In the genomic region with DNA sequence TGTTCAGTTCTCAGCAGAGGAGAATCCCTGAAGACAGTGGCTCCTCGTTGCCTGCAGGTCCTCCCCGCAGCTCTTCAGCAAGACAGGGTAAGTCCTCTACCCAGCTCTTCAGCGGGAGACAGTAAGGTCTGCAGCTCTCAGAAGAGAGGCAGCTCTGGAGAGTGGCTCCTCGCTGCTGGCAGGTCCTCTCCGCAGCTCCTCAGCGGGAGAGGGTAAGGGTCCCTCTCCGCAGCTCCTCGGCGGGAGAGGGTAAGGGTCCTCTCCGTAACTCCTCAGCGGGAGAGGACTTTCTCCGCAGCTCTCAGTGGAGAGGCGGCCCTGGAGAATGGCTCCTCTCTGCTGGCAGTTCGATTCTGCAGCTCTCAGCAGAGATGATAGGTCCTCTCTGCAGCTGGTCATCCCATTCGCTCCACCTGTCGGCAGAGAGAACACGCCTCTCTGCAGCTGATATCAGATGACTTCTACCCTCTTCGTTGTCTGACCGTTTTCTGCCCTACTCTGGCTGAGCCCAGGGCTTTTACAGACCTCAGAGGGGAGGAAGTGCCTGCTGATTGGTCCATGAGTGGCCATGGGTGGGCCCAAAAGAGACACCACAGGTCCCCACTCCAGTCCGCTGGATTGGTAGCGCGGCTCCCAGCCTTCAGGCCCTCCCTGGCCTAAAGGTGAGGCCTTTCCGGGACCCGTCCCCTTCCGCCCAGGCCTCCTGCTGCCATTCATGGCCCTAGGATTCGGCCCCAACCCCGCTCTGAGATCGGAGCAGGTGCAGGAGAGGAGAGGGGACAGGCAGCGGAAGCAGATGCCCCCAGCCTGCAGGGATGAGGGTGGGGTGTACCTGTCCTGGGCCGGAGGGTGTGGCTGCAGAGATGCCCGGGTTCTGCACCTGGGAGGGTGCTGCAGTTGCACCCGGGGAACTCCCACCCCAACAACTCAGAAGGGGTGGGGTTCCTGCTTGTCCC, we compare ENCODE assay signal across 16 cellular contexts. TPM values are rescaled to one million over a fixed set of nuclear protein-coding genes. Genes with fewer than 3 reads are reported as not detected.
DNase-seq lines count a peak whose midpoint lies in the region; ATAC-seq and TF ChIP-seq lines count a peak whose summit lies in the region.
"Had no signal": no experiment of that assay in that cellular context is flagged by ENCODE, and none has a peak within 500 bp of the region (broad histone marks: within the 10 kb centered on the region; RNA-seq: fewer than 3 reads in every experiment).

No MANE protein-coding gene starts in this region.

- H3K18ac ChIP-seq in mesenchymal stem cell (ENCODE audit: low read depth in 1 of 2, low read length in 2 of 2), result no peak overlapping the region

- no peak overlapping the region for H3K23ac ChIP-seq in mesenchymal stem cell (ENCODE audit: low read length in 2 of 2)

- H3K27me3 Mint-ChIP-seq in WTC11 (ENCODE audit: low read depth), result peaks cover 19% of the 10 kb centered on the region
- H3K27me3 Mint-ChIP-seq: memory B cell had no signal

- no peaks in the 10 kb centered on the region for H3K9me3 Mint-ChIP-seq in WTC11
- H3K9me3 Mint-ChIP-seq: memory B cell had no signal

- no peak overlapping the region for H2BK12ac ChIP-seq in mesenchymal stem cell (ENCODE audit: low read length in 2 of 2)

- WGBS in mesenchymal stem cell, result 39% methylated on average over 30 of the region's 32 CpGs

- CTCF ChIA-PET in WTC11 (lab: Charles Lee), result interaction anchor here (0.6 to 2.2 kb wide), 9 partner anchors 11 to 1019 kb away, joined by 3 to 11 read pairs (median 3); a partner anchor contains a TSS

- H4K91ac ChIP-seq in mesenchymal stem cell (ENCODE audit: low read length), result no peak overlapping the region

- peak overlapping the region; percentile 47 for H3K4me2 ChIP-seq in mesenchymal stem cell (ENCODE audit: low read length, poor library complexity, severe bottlenecking)

- peak overlapping the region; percentile 24 for H4K8ac ChIP-seq in mesenchymal stem cell (ENCODE audit: low read length)

- peak overlapping the region; percentile 43; the same call in 1 of the 2 replicates for H3K27ac Mint-ChIP-seq in WTC11
- H3K27ac Mint-ChIP-seq: memory B cell had no signal

- no peak overlapping the region for H3K27ac ChIP-seq in mesenchymal stem cell (ENCODE audit: low read length, poor library complexity, severe bottlenecking)
- H3K27ac ChIP-seq: C4-2B, stomach had no signal

- H2BK120ac ChIP-seq in mesenchymal stem cell (ENCODE audit: low read depth, low read length), result no peak overlapping the region

- DNase-seq in DMS53 treated with DMSO at 0.1 percent for 48 hours (lab: John Stamatoyannopoulos, UW; ENCODE audit: unreplicated experiment) (peak; percentile 61), NCI-H1092 treated with DMSO at 0.1 percent for 48 hours (lab: John Stamatoyannopoulos, UW) (peak; percentile 55), WTC11 (ENCODE audit: low spot score) (peak; percentile 80), mesenchymal stem cell (peak; percentile 22), midbrain (lab: John Stamatoyannopoulos, UW) (no peak), NCI-H446 (lab: John Stamatoyannopoulos, UW) (no peak)
- DNase-seq in stimulated activated CD4-positive, alpha-beta T cell treated with anti-CD3 and anti-CD28 coated beads, Interleukin-2, amount 100 ng/mL, for 24 hours, result no peak
- DNase-seq in stimulated activated CD4-positive, alpha-beta T cell treated with anti-CD3 and anti-CD28 coated beads, Interleukin-1b, Interleukin-23, amount 100 ng/mL, for 48 hours, result no peak
- DNase-seq: GF-D8; head of caudate nucleus; NCI-H1930; stimulated activated CD4-positive, alpha-beta T cell treated with anti-CD3 and anti-CD28 coated beads, Interleukin-4, amount 100 ng/mL, for 4 hours; stomach had no signal

- POLR2A ChIA-PET in WTC11 (lab: Charles Lee), result interaction anchor here (0.6 to 1.4 kb wide), 3 partner anchors 12 to 251 kb away, joined by 4 to 8 read pairs (median 5); a partner anchor contains a TSS

- no peak overlapping the region for H2AFZ ChIP-seq in mesenchymal stem cell (ENCODE audit: low read depth, low read length)

- no peaks in the 10 kb centered on the region for H3K36me3 Mint-ChIP-seq in WTC11

- peak; percentile 88 for ATAC-seq in WTC11
- ATAC-seq: Panc1 had no signal

- H3K4ac ChIP-seq in mesenchymal stem cell (ENCODE audit: low read depth in 1 of 2, low read length in 2 of 2), result no peak overlapping the region

- H3K4me1 ChIP-seq in mesenchymal stem cell (ENCODE audit: control insufficient read depth, insufficient read depth, low read depth, low read length), result peaks cover 12% of the 10 kb centered on the region

- H3K4me3 ChIP-seq in mesenchymal stem cell (ENCODE audit: insufficient read depth in 1 of 2, low read depth in 1 of 2, low read length in 2 of 2), result no peak overlapping the region
- H3K4me3 ChIP-seq: stomach had no signal

- H2AK5ac ChIP-seq in mesenchymal stem cell (ENCODE audit: low read length, severe bottlenecking), result no peak overlapping the region

- peaks cover 0 to 21% of the 10 kb centered on the region in 2 experiments for H3K27me3 ChIP-seq in mesenchymal stem cell (ENCODE audit: control insufficient read depth in 1 of 2, insufficient read depth in 1 of 2, low read length in 2 of 2)
- H3K27me3 ChIP-seq: stomach had no signal

- H2BK15ac ChIP-seq in mesenchymal stem cell (ENCODE audit: low read depth, poor library complexity, severe bottlenecking), result no peak overlapping the region

- H3K4me1 Mint-ChIP-seq in WTC11, result peaks cover 20% of the 10 kb centered on the region

- TF ChIP-seq CTCF in WTC11 (IDR thresholded peaks at IDR 0.05), result no peak

- H3K4me3 Mint-ChIP-seq in WTC11, result peak overlapping the region; percentile 72
- H3K4me3 Mint-ChIP-seq: memory B cell had no signal

- no peak overlapping the region for H2BK5ac ChIP-seq in mesenchymal stem cell (ENCODE audit: low read depth, low read length, poor library complexity, severe bottlenecking)

- H3K9ac ChIP-seq in mesenchymal stem cell (ENCODE audit: low read length), result no peak overlapping the region

- H3K36me3 ChIP-seq in mesenchymal stem cell (ENCODE audit: control insufficient read depth in 1 of 2, insufficient read depth in 2 of 2, low read depth in 1 of 2, low read length in 2 of 2), result no peaks in the 10 kb centered on the region
- H3K36me3 ChIP-seq: stomach had no signal

- no peaks in the 10 kb centered on the region for H3K9me3 ChIP-seq in mesenchymal stem cell (ENCODE audit: control insufficient read depth, low read length)
- H3K9me3 ChIP-seq: stomach had no signal

- no peak overlapping the region for H3K14ac ChIP-seq in mesenchymal stem cell (ENCODE audit: low read length in 2 of 2)

- no peaks in the 10 kb centered on the region for H3K79me1 ChIP-seq in mesenchymal stem cell (replicated peaks; ENCODE audit: low read length, poor library complexity, severe bottlenecking)

TF ChIP-seq in WTC11, 78 proteins besides CTCF, POLR2A, EP300 and RAD21 (continues in another document):
- TF ChIP-seq, protein P1, sequence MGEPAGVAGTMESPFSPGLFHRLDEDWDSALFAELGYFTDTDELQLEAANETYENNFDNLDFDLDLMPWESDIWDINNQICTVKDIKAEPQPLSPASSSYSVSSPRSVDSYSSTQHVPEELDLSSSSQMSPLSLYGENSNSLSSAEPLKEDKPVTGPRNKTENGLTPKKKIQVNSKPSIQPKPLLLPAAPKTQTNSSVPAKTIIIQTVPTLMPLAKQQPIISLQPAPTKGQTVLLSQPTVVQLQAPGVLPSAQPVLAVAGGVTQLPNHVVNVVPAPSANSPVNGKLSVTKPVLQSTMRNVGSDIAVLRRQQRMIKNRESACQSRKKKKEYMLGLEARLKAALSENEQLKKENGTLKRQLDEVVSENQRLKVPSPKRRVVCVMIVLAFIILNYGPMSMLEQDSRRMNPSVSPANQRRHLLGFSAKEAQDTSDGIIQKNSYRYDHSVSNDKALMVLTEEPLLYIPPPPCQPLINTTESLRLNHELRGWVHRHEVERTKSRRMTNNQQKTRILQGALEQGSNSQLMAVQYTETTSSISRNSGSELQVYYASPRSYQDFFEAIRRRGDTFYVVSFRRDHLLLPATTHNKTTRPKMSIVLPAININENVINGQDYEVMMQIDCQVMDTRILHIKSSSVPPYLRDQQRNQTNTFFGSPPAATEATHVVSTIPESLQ (CRISPR knock-in tag; IDR thresholded peaks at IDR 0.05), result no peak
- TF ChIP-seq GRHL2 (CRISPR knock-in tag; IDR thresholded peaks at IDR 0.05; ENCODE audit: insufficient replicate concordance, severe bottlenecking) (no peak), NR3C1 (CRISPR knock-in tag; conservative IDR thresholded peaks at IDR 0.05; ENCODE audit: low read depth) (no peak), NR2C2 (CRISPR knock-in tag; IDR thresholded peaks at IDR 0.05) (no peak)
- TF ChIP-seq, protein P2, sequence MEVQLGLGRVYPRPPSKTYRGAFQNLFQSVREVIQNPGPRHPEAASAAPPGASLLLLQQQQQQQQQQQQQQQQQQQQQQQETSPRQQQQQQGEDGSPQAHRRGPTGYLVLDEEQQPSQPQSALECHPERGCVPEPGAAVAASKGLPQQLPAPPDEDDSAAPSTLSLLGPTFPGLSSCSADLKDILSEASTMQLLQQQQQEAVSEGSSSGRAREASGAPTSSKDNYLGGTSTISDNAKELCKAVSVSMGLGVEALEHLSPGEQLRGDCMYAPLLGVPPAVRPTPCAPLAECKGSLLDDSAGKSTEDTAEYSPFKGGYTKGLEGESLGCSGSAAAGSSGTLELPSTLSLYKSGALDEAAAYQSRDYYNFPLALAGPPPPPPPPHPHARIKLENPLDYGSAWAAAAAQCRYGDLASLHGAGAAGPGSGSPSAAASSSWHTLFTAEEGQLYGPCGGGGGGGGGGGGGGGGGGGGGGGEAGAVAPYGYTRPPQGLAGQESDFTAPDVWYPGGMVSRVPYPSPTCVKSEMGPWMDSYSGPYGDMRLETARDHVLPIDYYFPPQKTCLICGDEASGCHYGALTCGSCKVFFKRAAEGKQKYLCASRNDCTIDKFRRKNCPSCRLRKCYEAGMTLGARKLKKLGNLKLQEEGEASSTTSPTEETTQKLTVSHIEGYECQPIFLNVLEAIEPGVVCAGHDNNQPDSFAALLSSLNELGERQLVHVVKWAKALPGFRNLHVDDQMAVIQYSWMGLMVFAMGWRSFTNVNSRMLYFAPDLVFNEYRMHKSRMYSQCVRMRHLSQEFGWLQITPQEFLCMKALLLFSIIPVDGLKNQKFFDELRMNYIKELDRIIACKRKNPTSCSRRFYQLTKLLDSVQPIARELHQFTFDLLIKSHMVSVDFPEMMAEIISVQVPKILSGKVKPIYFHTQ (CRISPR knock-in tag; IDR thresholded peaks at IDR 0.05), result no peak

RNA-seq across cellular contexts. Expression of a gene that starts 11.9 kb away (rescaled TPM):
- total RNA-seq in WTC11 (2021), result 15.4 to 20.2 TPM (median 15.7 TPM) in 3 replicates
- polyA plus RNA-seq in mesenchymal stem cell (2013, experiment 1 of 2), result 3.5 TPM
- polyA plus RNA-seq in mesenchymal stem cell (2013, experiment 2 of 2), result 3.5 TPM

RNA-seq across cellular contexts. Expression of a gene that starts 55.9 kb away (rescaled TPM):
- 59.2 to 72.1 TPM (median 62.1 TPM) in 3 replicates for total RNA-seq in WTC11 (2021)
- polyA plus RNA-seq in mesenchymal stem cell (2013, experiment 1 of 2), result 70.9 TPM
- 73.2 TPM for polyA plus RNA-seq in mesenchymal stem cell (2013, experiment 2 of 2)

RNA-seq across cellular contexts. Expression of a gene that starts 56.4 kb away (rescaled TPM):
- total RNA-seq in WTC11 (2021), result 71.8 to 76.1 TPM (median 71.9 TPM) in 3 replicates
- 7.2 TPM for polyA plus RNA-seq in mesenchymal stem cell (2013, experiment 1 of 2)
- 8.0 TPM for polyA plus RNA-seq in mesenchymal stem cell (2013, experiment 2 of 2)

Comparison
In these comparisons a context has a peak if more than half of its experiments do, and no peak if none do; other contexts are left out.
1. DNase-seq: peak in DMS53 treated with DMSO at 0.1 percent for 48 hours (single experiment), NCI-H1092 treated with DMSO at 0.1 percent for 48 hours (single experiment), WTC11 (single experiment) and mesenchymal stem cell (single experiment); none in midbrain (single experiment), stimulated activated CD4-positive, alpha-beta T cell treated with anti-CD3 and anti-CD28 coated beads, Interleukin-2, amount 100 ng/mL, for 24 hours (0 of 2), stimulated activated CD4-positive, alpha-beta T cell treated with anti-CD3 and anti-CD28 coated beads, Interleukin-1b, Interleukin-23, amount 100 ng/mL, for 48 hours (single experiment) and NCI-H446 (0 of 2).